In the genomic region with DNA sequence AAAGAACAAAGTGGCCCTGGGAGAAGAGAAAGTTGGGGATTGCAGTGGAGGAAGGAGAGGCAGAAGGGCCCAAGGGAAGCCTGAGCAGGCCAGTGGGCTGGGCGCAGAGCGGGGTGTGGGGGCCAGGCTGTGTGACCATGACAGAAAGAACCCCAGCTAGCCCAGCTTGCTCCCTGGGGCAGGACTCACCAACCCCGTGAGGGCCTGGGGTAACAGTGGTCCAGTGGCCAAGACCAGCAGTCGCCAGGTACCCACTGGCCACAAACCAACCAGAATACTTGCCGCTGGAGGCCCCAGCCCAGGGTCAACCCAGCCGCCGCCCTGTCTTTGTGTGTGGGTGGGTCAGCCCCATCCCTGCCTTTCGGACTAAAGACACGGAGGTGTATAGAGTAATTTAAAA, we compare ENCODE assay signal across 17 cellular contexts.
A peak's percentile ranks its signal among the peaks of the same experiment; 100 is the strongest.
DNase-seq lines count a peak whose midpoint lies in the region; ATAC-seq and TF ChIP-seq lines count a peak whose summit lies in the region.
"Had no signal": no experiment of that assay in that cellular context is flagged by ENCODE, and none has a peak within 500 bp of the region (broad histone marks: within the 10 kb centered on the region; RNA-seq: fewer than 3 reads in every experiment).

No MANE protein-coding gene starts in this region.

- H3K4me3 Mint-ChIP-seq in activated T-helper 2 cell treated with anti-CD3 and anti-CD28 coated beads, Interferon-gamma antibody, Interleukin-2, Interleukin-4, amounts not matched to agents 10 μg/mL and 5 μg/mL and 100 μg/mL, durations not matched to agents 14 hours and 24 hours and 36 hours (ENCODE audit: low read depth) = no peak overlapping the region
- H3K4me3 Mint-ChIP-seq: activated CD4-positive, alpha-beta memory T cell treated with anti-CD3 and anti-CD28 coated beads for 36 hours; CD4-positive, CD25-positive, alpha-beta regulatory T cell had no signal

- peaks cover 21% of the 10 kb centered on the region for H3K27me3 Mint-ChIP-seq in activated T-helper 2 cell treated with anti-CD3 and anti-CD28 coated beads, Interferon-gamma antibody, Interleukin-2, Interleukin-4, amounts not matched to agents 10 μg/mL and 5 μg/mL and 100 μg/mL, durations not matched to agents 14 hours and 24 hours and 36 hours (ENCODE audit: low read depth)

- no peak overlapping the region for H3K27ac Mint-ChIP-seq in activated T-helper 2 cell treated with anti-CD3 and anti-CD28 coated beads, Interferon-gamma antibody, Interleukin-2, Interleukin-4, amounts not matched to agents 10 μg/mL and 5 μg/mL and 100 μg/mL, durations not matched to agents 14 hours and 24 hours and 36 hours
- H3K27ac Mint-ChIP-seq: activated CD4-positive, alpha-beta memory T cell treated with anti-CD3 and anti-CD28 coated beads for 36 hours; activated T-cell treated with anti-CD3 and anti-CD28 coated beads, Interleukin-2, amount 50 U/mL, for 72 hours; CD4-positive, CD25-positive, alpha-beta regulatory T cell had no signal

- DNase-seq in activated effector memory CD4-positive, alpha-beta T cell treated with anti-CD3 and anti-CD28 coated beads, Interleukin-2, amount 50 U/mL, for 16 hours = peak; percentile 57
- no peak for DNase-seq in activated effector memory CD4-positive, alpha-beta T cell treated with Interleukin-2 at 50 U/mL for 16 hours
- DNase-seq in activated T-helper 2 cell treated with anti-CD3 and anti-CD28 coated beads, Interferon-gamma antibody, Interleukin-2, Interleukin-4, amounts not matched to agents 10 μg/mL and 5 μg/mL and 100 μg/mL, durations not matched to agents 14 hours and 24 hours and 36 hours (ENCODE audit: low spot score) = peak; percentile 4
- DNase-seq in left lobe of liver (ENCODE audit: low spot score) (peak; percentile 33), stomach (peak; percentile 17), NCI-H82 treated with DMSO at 0.1 percent for 48 hours (lab: John Stamatoyannopoulos, UW; ENCODE audit: unreplicated experiment) (no peak)
- DNase-seq in effector CD4-positive, alpha-beta T cell = no peak
- DNase-seq in effector memory CD4-positive, alpha-beta T cell = no peak
- DNase-seq: activated CD4-positive, alpha-beta memory T cell treated with anti-CD3 and anti-CD28 coated beads for 36 hours; activated T-cell treated with anti-CD3 and anti-CD28 coated beads, Interleukin-2, amount 50 U/mL, for 72 hours; CD4-positive, CD25-positive, alpha-beta regulatory T cell; DND-41; HCEC 1CT; left cardiac atrium; NCI-H1436 treated with DMSO at 0.1 percent for 48 hours had no signal

- H3K27ac ChIP-seq in stomach = no peak overlapping the region
- H3K27ac ChIP-seq in effector memory CD4-positive, alpha-beta T cell (ENCODE audit: insufficient read depth, low read length, poor library complexity, severe bottlenecking) = no peak overlapping the region
- H3K27ac ChIP-seq: RWPE1, tibial artery had no signal

- no peak overlapping the region for H3K4me3 ChIP-seq in stomach
- no peak overlapping the region for H3K4me3 ChIP-seq in effector memory CD4-positive, alpha-beta T cell (ENCODE audit: insufficient read depth, low read depth, low read length, poor library complexity, severe bottlenecking)
- H3K4me3 ChIP-seq: tibial artery had no signal

- no peaks in the 10 kb centered on the region for H3K9me3 Mint-ChIP-seq in activated T-helper 2 cell treated with anti-CD3 and anti-CD28 coated beads, Interferon-gamma antibody, Interleukin-2, Interleukin-4, amounts not matched to agents 10 μg/mL and 5 μg/mL and 100 μg/mL, durations not matched to agents 14 hours and 24 hours and 36 hours
- H3K9me3 Mint-ChIP-seq: activated CD4-positive, alpha-beta memory T cell treated with anti-CD3 and anti-CD28 coated beads for 36 hours; activated T-cell treated with anti-CD3 and anti-CD28 coated beads, Interleukin-2, amount 50 U/mL, for 72 hours had no signal

- peaks cover 0 to 4% (median 0%) of the 10 kb centered on the region in 4 donors for H3K9me3 ChIP-seq in stomach
- no peaks in the 10 kb centered on the region for H3K9me3 ChIP-seq in effector memory CD4-positive, alpha-beta T cell (ENCODE audit: control insufficient read depth, low read length)
- H3K9me3 ChIP-seq: tibial artery had no signal

- peaks cover 0 to 67% (median 34%) of the 10 kb centered on the region in 3 donors for H3K27me3 ChIP-seq in stomach
- peaks cover 6% of the 10 kb centered on the region for H3K27me3 ChIP-seq in effector memory CD4-positive, alpha-beta T cell (replicated peaks; ENCODE audit: control insufficient read depth, insufficient read depth, low read length, poor library complexity, severe bottlenecking)

- ATAC-seq in left lobe of liver = no peak
- ATAC-seq: left cardiac atrium had no signal

- H3K36me3 ChIP-seq in stomach = no peaks in the 10 kb centered on the region
- no peaks in the 10 kb centered on the region for H3K36me3 ChIP-seq in effector memory CD4-positive, alpha-beta T cell (ENCODE audit: control insufficient read depth, insufficient read depth, low read length)
- H3K36me3 ChIP-seq: tibial artery had no signal

- no peak for TF ChIP-seq EP300 in stomach (IDR thresholded peaks at IDR 0.05)

- no peaks in the 10 kb centered on the region for H3K36me3 Mint-ChIP-seq in activated T-helper 2 cell treated with anti-CD3 and anti-CD28 coated beads, Interferon-gamma antibody, Interleukin-2, Interleukin-4, amounts not matched to agents 10 μg/mL and 5 μg/mL and 100 μg/mL, durations not matched to agents 14 hours and 24 hours and 36 hours (ENCODE audit: low read depth)
- H3K36me3 Mint-ChIP-seq: activated CD4-positive, alpha-beta memory T cell treated with anti-CD3 and anti-CD28 coated beads for 36 hours; CD4-positive, CD25-positive, alpha-beta regulatory T cell had no signal

- TF ChIP-seq CTCF in stomach (IDR thresholded peaks at IDR 0.05) = no peak

- peaks cover 5 to 15% (median 12%) of the 10 kb centered on the region in 4 donors for H3K4me1 ChIP-seq in stomach
- H3K4me1 ChIP-seq in effector memory CD4-positive, alpha-beta T cell (ENCODE audit: control insufficient read depth, insufficient read depth, low read length, poor library complexity, severe bottlenecking) = no peaks in the 10 kb centered on the region

- intact Hi-C loops in activated T-helper 2 cell treated with anti-CD3 and anti-CD28 coated beads, Interferon-gamma antibody, Interleukin-2, Interleukin-4, amounts not matched to agents 10 μg/mL and 5 μg/mL and 100 μg/mL, durations not matched to agents 14 hours and 24 hours and 36 hours (cut with micrococcal nuclease) = no loop called here
- intact Hi-C loops in stomach (cut with DNase I; ENCODE audit: low total_unique reads) = no loop called here

- WGBS in stomach, 5 donors = 86 to 95% (median 88%) methylated on average over 9 of the region's 9 CpGs

- no peaks in the 10 kb centered on the region for H3K4me1 Mint-ChIP-seq in activated T-helper 2 cell treated with anti-CD3 and anti-CD28 coated beads, Interferon-gamma antibody, Interleukin-2, Interleukin-4, amounts not matched to agents 10 μg/mL and 5 μg/mL and 100 μg/mL, durations not matched to agents 14 hours and 24 hours and 36 hours (ENCODE audit: low read depth)

- no peak for TF ChIP-seq POLR2A in stomach (IDR thresholded peaks at IDR 0.05)

Comparison
In these comparisons a context has a peak if more than half of its experiments do, and no peak if none do; other contexts are left out.
1. DNase-seq: peak in activated effector memory CD4-positive, alpha-beta T cell treated with anti-CD3 and anti-CD28 coated beads, Interleukin-2, amount 50 U/mL, for 16 hours (single experiment), activated T-helper 2 cell treated with anti-CD3 and anti-CD28 coated beads, Interferon-gamma antibody, Interleukin-2, Interleukin-4, amounts not matched to agents 10 μg/mL and 5 μg/mL and 100 μg/mL, durations not matched to agents 14 hours and 24 hours and 36 hours (single experiment), left lobe of liver (single experiment) and stomach (single experiment); none in activated effector memory CD4-positive, alpha-beta T cell treated with Interleukin-2 at 50 U/mL for 16 hours (single experiment), effector CD4-positive, alpha-beta T cell (single experiment), effector memory CD4-positive, alpha-beta T cell (0 of 3) and NCI-H82 treated with DMSO at 0.1 percent for 48 hours (single experiment).